Comparison of ENCODE assay signal across 1 cellular context in genomic region chr14:25015761-25016160, GRCh38.
A peak's percentile ranks its signal among the peaks of the same experiment; 100 is the strongest.
TF ChIP-seq lines count a peak whose summit lies in the region.

No MANE protein-coding gene starts in this region.

TF ChIP-seq in HepG2, 621 proteins besides CTCF, POLR2A, EP300 and RAD21 (continued from another document and continues in another):
- no peak for TF ChIP-seq AKNA (CRISPR knock-in tag; IDR thresholded peaks at IDR 0.05; ENCODE audit: borderline replicate concordance)
- no peak for TF ChIP-seq HOXA9 (CRISPR knock-in tag; IDR thresholded peaks at IDR 0.05; ENCODE audit: borderline replicate concordance)
- TF ChIP-seq, protein P1, sequence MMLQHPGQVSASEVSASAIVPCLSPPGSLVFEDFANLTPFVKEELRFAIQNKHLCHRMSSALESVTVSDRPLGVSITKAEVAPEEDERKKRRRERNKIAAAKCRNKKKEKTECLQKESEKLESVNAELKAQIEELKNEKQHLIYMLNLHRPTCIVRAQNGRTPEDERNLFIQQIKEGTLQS (CRISPR knock-in tag; IDR thresholded peaks at IDR 0.05) = no peak
- TF ChIP-seq ZNF264 (CRISPR knock-in tag; IDR thresholded peaks at IDR 0.05) = peak; percentile 61; the same call in 1 of the 2 replicates
- no peak for TF ChIP-seq ZNF570 (CRISPR knock-in tag; IDR thresholded peaks at IDR 0.05; ENCODE audit: borderline replicate concordance)
- TF ChIP-seq ZNF451 (CRISPR knock-in tag; IDR thresholded peaks at IDR 0.05) = no peak
- TF ChIP-seq KAT8 (CRISPR knock-in tag; IDR thresholded peaks at IDR 0.05) = no peak
- TF ChIP-seq AGO1 (IDR thresholded peaks at IDR 0.05; ENCODE audit: low read depth, low read length, poor library complexity, severe bottlenecking) = no peak
- TF ChIP-seq TCF12 (IDR thresholded peaks at IDR 0.05) = no peak
- no peak for TF ChIP-seq TCF12 (CRISPR knock-in tag; IDR thresholded peaks at IDR 0.05)
- TF ChIP-seq ZNF672 (CRISPR knock-in tag; IDR thresholded peaks at IDR 0.05) = no peak
- peak; percentile 87 for TF ChIP-seq ZMYM4 (CRISPR knock-in tag; IDR thresholded peaks at IDR 0.05)
- no peak for TF ChIP-seq ZNF558 (CRISPR knock-in tag; IDR thresholded peaks at IDR 0.05; ENCODE audit: borderline replicate concordance)
- no peak for TF ChIP-seq ZFP36L1 (CRISPR knock-in tag; IDR thresholded peaks at IDR 0.05)
- TF ChIP-seq DNMT3B (CRISPR knock-in tag; conservative IDR thresholded peaks at IDR 0.05) = no peak
- TF ChIP-seq ZMYM2 (CRISPR knock-in tag; IDR thresholded peaks at IDR 0.05) = peak; percentile 48; the same call in 1 of the 2 replicates
- TF ChIP-seq ZFAT (CRISPR knock-in tag; conservative IDR thresholded peaks at IDR 0.05) = no peak
- TF ChIP-seq ZNF644 (CRISPR knock-in tag; IDR thresholded peaks at IDR 0.05; ENCODE audit: low read depth) = peak; percentile 90
- no peak for TF ChIP-seq GRHL1 (CRISPR knock-in tag; conservative IDR thresholded peaks at IDR 0.05)
- TF ChIP-seq DNMT1 (CRISPR knock-in tag; IDR thresholded peaks at IDR 0.05) = no peak
- TF ChIP-seq CBFB (CRISPR knock-in tag; IDR thresholded peaks at IDR 0.05) = no peak
- TF ChIP-seq HINFP (CRISPR knock-in tag; IDR thresholded peaks at IDR 0.05; ENCODE audit: low read depth) = no peak
- TF ChIP-seq ARID3A (IDR thresholded peaks at IDR 0.05; ENCODE audit: low read depth, low read length) = no peak
- no peak for TF ChIP-seq ARNT2 (CRISPR knock-in tag; IDR thresholded peaks at IDR 0.05; ENCODE audit: low read depth)
- no peak for TF ChIP-seq ZNF468 (CRISPR knock-in tag; IDR thresholded peaks at IDR 0.05)
- no peak for TF ChIP-seq DZIP1 (CRISPR knock-in tag; IDR thresholded peaks at IDR 0.05)
- TF ChIP-seq ZNF549 (CRISPR knock-in tag; IDR thresholded peaks at IDR 0.05) = peak; percentile 65; the same call in 1 of the 2 replicates
- TF ChIP-seq, protein P2, sequence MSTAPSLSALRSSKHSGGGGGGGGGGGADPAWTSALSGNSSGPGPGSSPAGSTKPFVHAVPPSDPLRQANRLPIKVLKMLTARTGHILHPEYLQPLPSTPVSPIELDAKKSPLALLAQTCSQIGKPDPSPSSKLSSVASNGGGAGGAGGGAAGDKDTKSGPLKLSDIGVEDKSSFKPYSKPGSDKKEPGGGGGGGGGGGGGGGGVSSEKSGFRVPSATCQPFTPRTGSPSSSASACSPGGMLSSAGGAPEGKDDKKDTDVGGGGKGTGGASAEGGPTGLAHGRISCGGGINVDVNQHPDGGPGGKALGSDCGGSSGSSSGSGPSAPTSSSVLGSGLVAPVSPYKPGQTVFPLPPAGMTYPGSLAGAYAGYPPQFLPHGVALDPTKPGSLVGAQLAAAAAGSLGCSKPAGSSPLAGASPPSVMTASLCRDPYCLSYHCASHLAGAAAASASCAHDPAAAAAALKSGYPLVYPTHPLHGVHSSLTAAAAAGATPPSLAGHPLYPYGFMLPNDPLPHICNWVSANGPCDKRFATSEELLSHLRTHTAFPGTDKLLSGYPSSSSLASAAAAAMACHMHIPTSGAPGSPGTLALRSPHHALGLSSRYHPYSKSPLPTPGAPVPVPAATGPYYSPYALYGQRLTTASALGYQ (CRISPR knock-in tag; IDR thresholded peaks at IDR 0.05) = no peak
- no peak for TF ChIP-seq GLI4 (CRISPR knock-in tag; IDR thresholded peaks at IDR 0.05; ENCODE audit: borderline replicate concordance)
- no peak for TF ChIP-seq CHCHD3 (CRISPR knock-in tag; IDR thresholded peaks at IDR 0.05)
- TF ChIP-seq BORCS8-MEF2B (CRISPR knock-in tag; IDR thresholded peaks at IDR 0.05) = no peak
- peak; percentile 81 for TF ChIP-seq POGZ (CRISPR knock-in tag; IDR thresholded peaks at IDR 0.05)
- TF ChIP-seq, protein P3, sequence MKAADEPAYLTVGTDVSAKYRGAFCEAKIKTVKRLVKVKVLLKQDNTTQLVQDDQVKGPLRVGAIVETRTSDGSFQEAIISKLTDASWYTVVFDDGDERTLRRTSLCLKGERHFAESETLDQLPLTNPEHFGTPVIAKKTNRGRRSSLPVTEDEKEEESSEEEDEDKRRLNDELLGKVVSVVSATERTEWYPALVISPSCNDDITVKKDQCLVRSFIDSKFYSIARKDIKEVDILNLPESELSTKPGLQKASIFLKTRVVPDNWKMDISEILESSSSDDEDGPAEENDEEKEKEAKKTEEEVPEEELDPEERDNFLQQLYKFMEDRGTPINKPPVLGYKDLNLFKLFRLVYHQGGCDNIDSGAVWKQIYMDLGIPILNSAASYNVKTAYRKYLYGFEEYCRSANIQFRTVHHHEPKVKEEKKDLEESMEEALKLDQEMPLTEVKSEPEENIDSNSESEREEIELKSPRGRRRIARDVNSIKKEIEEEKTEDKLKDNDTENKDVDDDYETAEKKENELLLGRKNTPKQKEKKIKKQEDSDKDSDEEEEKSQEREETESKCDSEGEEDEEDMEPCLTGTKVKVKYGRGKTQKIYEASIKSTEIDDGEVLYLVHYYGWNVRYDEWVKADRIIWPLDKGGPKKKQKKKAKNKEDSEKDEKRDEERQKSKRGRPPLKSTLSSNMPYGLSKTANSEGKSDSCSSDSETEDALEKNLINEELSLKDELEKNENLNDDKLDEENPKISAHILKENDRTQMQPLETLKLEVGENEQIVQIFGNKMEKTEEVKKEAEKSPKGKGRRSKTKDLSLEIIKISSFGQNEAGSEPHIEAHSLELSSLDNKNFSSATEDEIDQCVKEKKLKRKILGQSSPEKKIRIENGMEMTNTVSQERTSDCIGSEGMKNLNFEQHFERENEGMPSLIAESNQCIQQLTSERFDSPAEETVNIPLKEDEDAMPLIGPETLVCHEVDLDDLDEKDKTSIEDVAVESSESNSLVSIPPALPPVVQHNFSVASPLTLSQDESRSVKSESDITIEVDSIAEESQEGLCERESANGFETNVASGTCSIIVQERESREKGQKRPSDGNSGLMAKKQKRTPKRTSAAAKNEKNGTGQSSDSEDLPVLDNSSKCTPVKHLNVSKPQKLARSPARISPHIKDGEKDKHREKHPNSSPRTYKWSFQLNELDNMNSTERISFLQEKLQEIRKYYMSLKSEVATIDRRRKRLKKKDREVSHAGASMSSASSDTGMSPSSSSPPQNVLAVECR (CRISPR knock-in tag; IDR thresholded peaks at IDR 0.05; ENCODE audit: borderline replicate concordance) = no peak; the same call in 1 of the 2 replicates
- TF ChIP-seq NFIB (CRISPR knock-in tag; IDR thresholded peaks at IDR 0.05; ENCODE audit: borderline replicate concordance) = no peak
- TF ChIP-seq CEBPB (IDR thresholded peaks at IDR 0.05; ENCODE audit: borderline replicate concordance, low read depth, low read length) = no peak
- 0 out of 4 replicates have a peak, but pooled peaks of 1 of the 2 experiments have one; percentile 22 for TF ChIP-seq HMGXB4 (CRISPR knock-in tag; IDR thresholded peaks at IDR 0.05; ENCODE audit: borderline replicate concordance in 1 of 2, low read depth in 1 of 2)
- peak; percentile 87 for TF ChIP-seq GATAD2A (CRISPR knock-in tag; IDR thresholded peaks at IDR 0.05)
- no peak for TF ChIP-seq RFX3 (CRISPR knock-in tag; IDR thresholded peaks at IDR 0.05)
- TF ChIP-seq MATR3 (CRISPR knock-in tag; IDR thresholded peaks at IDR 0.05) = no peak
- no peak for TF ChIP-seq NFYB (CRISPR knock-in tag; IDR thresholded peaks at IDR 0.05)
- TF ChIP-seq TSC22D2 (CRISPR knock-in tag; IDR thresholded peaks at IDR 0.05; ENCODE audit: borderline replicate concordance) = no peak
- no peak for TF ChIP-seq ZNF747 (CRISPR knock-in tag; IDR thresholded peaks at IDR 0.05; ENCODE audit: borderline replicate concordance)
- no peak for TF ChIP-seq RFX5 (IDR thresholded peaks at IDR 0.05; ENCODE audit: low read depth, low read length)
